In genomic region chr1:24391882-24392603, GRCh38 we compare ENCODE assay signal across 8 cellular contexts. TPM values are rescaled to one million over a fixed set of nuclear protein-coding genes. Genes with fewer than 3 reads are reported as not detected.
DNase-seq lines count a peak whose midpoint lies in the region; ATAC-seq and TF ChIP-seq lines count a peak whose summit lies in the region.

No MANE protein-coding gene starts in this region.

- 64% methylated on average over 11 of the region's 11 CpGs for WGBS in SK-N-SH (ENCODE audit: low lambda C conversion rate)
- WGBS in right cardiac atrium, result 27% methylated on average over 11 of the region's 11 CpGs

- intact Hi-C loops in right cardiac atrium (cut with DNase I), result loop anchor here (2.0 to 10.0 kb wide), 5 partner anchors 70 to 243 kb away; no protein-coding TSS in a partner anchor

- no peaks in the 10 kb centered on the region for H3K9me2 ChIP-seq in SK-N-SH

- peak overlapping the region; percentile 70 for H3K4me2 ChIP-seq in KMS-11
- no peak overlapping the region for H3K4me2 ChIP-seq in SK-N-SH
- peak overlapping the region; percentile 72 for H3K4me2 ChIP-seq in skeletal muscle satellite cell (ENCODE audit: low read length)

- peak; percentile 89 for TF ChIP-seq RAD21 in SK-N-SH (IDR thresholded peaks at IDR 0.05; ENCODE audit: low read length)

- H3K36me3 ChIP-seq in GM06990 (ENCODE audit: control insufficient read depth, insufficient read depth, low read length) (no peaks in the 10 kb centered on the region), KMS-11 (ENCODE audit: insufficient read depth) (no peaks in the 10 kb centered on the region), SK-N-SH (replicated peaks in 1 of 2; ENCODE audit: control insufficient read depth in 1 of 2, insufficient read depth in 2 of 2, low read length in 1 of 2) (peaks cover 2 to 12% of the 10 kb centered on the region in 2 experiments), skeletal muscle satellite cell (ENCODE audit: insufficient read depth, low read length) (no peaks in the 10 kb centered on the region)

- H4K20me1 ChIP-seq in KMS-11 (ENCODE audit: insufficient read depth), result no peaks in the 10 kb centered on the region
- H4K20me1 ChIP-seq in SK-N-SH (ENCODE audit: insufficient read depth), result no peaks in the 10 kb centered on the region

- CTCF ChIA-PET in SK-N-SH (lab: Yijun Ruan, JAX), result interaction anchor here (0.6 to 6.7 kb wide), 99 partner anchors 10 to 445 kb away, joined by 3 to 451 read pairs (median 5); partner anchors contain the start of genes IFNLR1, NIPAL3 and STPG1

- H2AFZ ChIP-seq in KMS-11 (ENCODE audit: low read depth), result peak overlapping the region; percentile 51
- H2AFZ ChIP-seq in SK-N-SH (ENCODE audit: low read depth), result peak overlapping the region; percentile 58

- POLR2A ChIA-PET in SK-N-SH (lab: Yijun Ruan, JAX), result interaction anchor here (0.7 kb wide), 2 partner anchors 193 to 205 kb away, joined by 3 read pairs; partner anchors contain the start of gene IFNLR1

- peaks cover 66% of the 10 kb centered on the region for H3K4me1 ChIP-seq in KMS-11 (ENCODE audit: low read depth, poor library complexity, severe bottlenecking)
- H3K4me1 ChIP-seq in SK-N-SH (ENCODE audit: control insufficient read depth in 1 of 2, insufficient read depth in 2 of 2, low read depth in 1 of 2, low read length in 1 of 2), result peaks cover 0 to 15% of the 10 kb centered on the region in 2 experiments; a peak in 3 of 4 replicates
- H3K4me1 ChIP-seq in right cardiac atrium (ENCODE audit: control insufficient read depth, insufficient read depth, low read length), result peaks cover 6% of the 10 kb centered on the region
- peaks cover 23% of the 10 kb centered on the region for H3K4me1 ChIP-seq in skeletal muscle satellite cell (ENCODE audit: control insufficient read depth, insufficient read depth, low read length)

- H3K9ac ChIP-seq in KMS-11 (peak overlapping the region; percentile 52; the same call in 1 of the 2 replicates), SK-N-SH (peak overlapping the region; percentile 11; the same call in 1 of the 2 replicates), skeletal muscle satellite cell (ENCODE audit: low read depth, low read length) (peak overlapping the region; percentile 60)

- no peaks in the 10 kb centered on the region for H3K79me2 ChIP-seq in KMS-11 (ENCODE audit: insufficient read depth, low read depth)
- H3K79me2 ChIP-seq in SK-N-SH (ENCODE audit: insufficient read depth), result no peaks in the 10 kb centered on the region; the same call in 1 of the 2 replicates

- no peak for TF ChIP-seq EP300 in SK-N-SH (IDR thresholded peaks at IDR 0.05; ENCODE audit: borderline replicate concordance in 1 of 2, low read depth in 1 of 2, low read length in 1 of 2)

- peak overlapping the region; percentile 55 for H3K4me3 ChIP-seq in GM06990 (replicated peaks; ENCODE audit: low read depth, low read length)
- peak overlapping the region; percentile 21 for H3K4me3 ChIP-seq in KMS-11 (IDR thresholded peaks at IDR 0.05; ENCODE audit: insufficient read depth, low read depth, low read length)
- no peak overlapping the region; a peak in 1 of 4 replicates for H3K4me3 ChIP-seq in SK-N-SH (ENCODE audit: low read depth in 2 of 2, low read length in 1 of 2)
- peak overlapping the region; percentile 8 for H3K4me3 ChIP-seq in right cardiac atrium (ENCODE audit: low read length)
- no peak overlapping the region for H3K4me3 ChIP-seq in skeletal muscle satellite cell (ENCODE audit: low read length)

- peak; percentile 68 for DNase-seq in GM06990 (ENCODE audit: extremely low read depth, insufficient read length)
- DNase-seq in SK-N-SH, result peak; percentile 72
- DNase-seq in amniotic epithelial cell (ENCODE audit: low read depth), result peak; percentile 65
- peak; percentile 56 to 82 (median 77) for DNase-seq in right cardiac atrium

- H3K27me3 ChIP-seq in GM06990 (replicated peaks; ENCODE audit: control insufficient read depth, insufficient read depth, low read length), result no peaks in the 10 kb centered on the region
- no peaks in the 10 kb centered on the region for H3K27me3 ChIP-seq in KMS-11 (ENCODE audit: insufficient read depth, low read depth)
- H3K27me3 ChIP-seq in SK-N-SH (ENCODE audit: insufficient read depth), result no peaks in the 10 kb centered on the region
- no peaks in the 10 kb centered on the region for H3K27me3 ChIP-seq in right cardiac atrium (ENCODE audit: control insufficient read depth, insufficient read depth)
- no peaks in the 10 kb centered on the region for H3K27me3 ChIP-seq in skeletal muscle satellite cell (ENCODE audit: control insufficient read depth, insufficient read depth, low read length)

- ATAC-seq in GM21737 (IDR thresholded peaks at IDR 0.05; ENCODE audit: unreplicated experiment), result peak; percentile 73
- ATAC-seq in right cardiac atrium, result peak; percentile 80 to 84
- no peak for ATAC-seq in HG03025 (IDR thresholded peaks at IDR 0.05; ENCODE audit: low FRiP score, unreplicated experiment)

- no peaks in the 10 kb centered on the region for H3K9me3 ChIP-seq in SK-N-SH
- H3K9me3 ChIP-seq in right cardiac atrium (ENCODE audit: control insufficient read depth, low read length), result no peaks in the 10 kb centered on the region
- no peaks in the 10 kb centered on the region for H3K9me3 ChIP-seq in skeletal muscle satellite cell (replicated peaks; ENCODE audit: low read length)

- peaks cover 15% of the 10 kb centered on the region for H3F3A ChIP-seq in SK-N-SH (replicated peaks; ENCODE audit: insufficient read depth)

- TF ChIP-seq CTCF in GM06990 (IDR thresholded peaks at IDR 0.05; ENCODE audit: insufficient read depth, low read length, poor library complexity, severe bottlenecking), result peak; percentile 82
- TF ChIP-seq CTCF in KMS-11 (conservative IDR thresholded peaks at IDR 0.05; ENCODE audit: low read depth, low read length), result peak; percentile 88
- TF ChIP-seq CTCF in SK-N-SH (IDR thresholded peaks at IDR 0.05), result peak; percentile 74

- H3K27ac ChIP-seq in KMS-11 (peak overlapping the region; percentile 83), SK-N-SH (ENCODE audit: low read depth in 2 of 2, low read length in 1 of 2) (peak overlapping the region in 1 of 2 experiments; percentile 37; a peak in 1 of 4 replicates), right cardiac atrium (ENCODE audit: low read length) (peak overlapping the region; percentile 89)

TF ChIP-seq in SK-N-SH, 30 proteins besides CTCF, POLR2A, EP300 and RAD21:
- TF ChIP-seq SMC3 (IDR thresholded peaks at IDR 0.05; ENCODE audit: low read depth, low read length) (peak; percentile 74), NRF1 (IDR thresholded peaks at IDR 0.05; ENCODE audit: low read depth, low read length) (no peak), RFX5 (IDR thresholded peaks at IDR 0.05; ENCODE audit: low read length) (no peak)

RNA-seq across cellular contexts. Expression of gene STPG1, which starts 21.5 kb away (rescaled TPM):
- 8.6 and 8.7 TPM in 2 replicates for polyA plus RNA-seq in SK-N-SH (2012; rRNA removed)
- polyA plus RNA-seq in SK-N-SH (2012; cell fraction: cytosol; rRNA removed), result 6.7 and 8.0 TPM in 2 replicates
- polyA plus RNA-seq in SK-N-SH (2012; cell fraction: nucleus; rRNA removed), result 8.3 and 8.9 TPM in 2 replicates
- total RNA-seq in right cardiac atrium, result 1 to 10 TPM; 5.4 to 8.3 (median 7.3) TPM
- 3.9 TPM for polyA plus RNA-seq in right cardiac atrium
- 3.5 and 3.8 TPM in 2 replicates for total RNA-seq in skeletal muscle satellite cell (2012; rRNA removed)

RNA-seq across cellular contexts. Expression of gene NIPAL3, which starts 23.6 kb away (rescaled TPM):
- 20.3 and 28.6 TPM in 2 replicates for polyA plus RNA-seq in SK-N-SH (2012; rRNA removed)
- 17.2 and 24.0 TPM in 2 replicates for polyA plus RNA-seq in SK-N-SH (2012; cell fraction: cytosol; rRNA removed)
- polyA plus RNA-seq in SK-N-SH (2012; cell fraction: nucleus; rRNA removed), result 17.4 and 17.9 TPM in 2 replicates
- total RNA-seq in right cardiac atrium, result 10 to 100 TPM; 24.4 to 35.6 (median 35.3) TPM
- polyA plus RNA-seq in right cardiac atrium, result 12.8 TPM
- total RNA-seq in skeletal muscle satellite cell (2012; rRNA removed), result 13.7 and 18.3 TPM in 2 replicates

Comparison
In these comparisons a context has a peak if more than half of its experiments do, and no peak if none do; other contexts are left out.
1. H3K4me3 ChIP-seq: peak in GM06990 (single experiment), KMS-11 (single experiment) and right cardiac atrium (single experiment); none in SK-N-SH (0 of 2) and skeletal muscle satellite cell (single experiment).
2. Peak in every context shown above with its lines, with median percentiles within 50 percentile points of each other: DNase-seq, CTCF ChIP-seq and H3K9ac ChIP-seq.